Comparison of ENCODE assay signal across 25 cellular contexts in genomic region chr3:62923092-62923491, GRCh38. TPM values are rescaled to one million over a fixed set of nuclear protein-coding genes. Genes with fewer than 3 reads are reported as not detected.
"Had no signal": no experiment of that assay in that cellular context is flagged by ENCODE, and none has a peak within 500 bp of the region (broad histone marks: within the 10 kb centered on the region; RNA-seq: fewer than 3 reads in every experiment).

No MANE protein-coding gene starts in this region.

- H3K27ac ChIP-seq: brain microvascular endothelial cell, lower lobe of right lung, skin epidermis, suprapubic skin had no signal

- H3K9me3 ChIP-seq: lower lobe of right lung, suprapubic skin had no signal

- H3K4me3 ChIP-seq: lower lobe of right lung, skin epidermis, suprapubic skin had no signal

- ATAC-seq: activated CD4-positive, CD25-positive, alpha-beta regulatory T cell treated with anti-CD3 and anti-CD28 coated beads, Interleukin-2, amount 50 U/mL, for 24 hours; activated naive CD8-positive, alpha-beta T cell treated with anti-CD3 and anti-CD28 coated beads, Interleukin-2, amount 50 U/mL, for 24 hours; lower lobe of right lung; stimulated activated naive CD8-positive, alpha-beta T cell treated with anti-CD3 and anti-CD28 coated beads, Interleukin-15, amount 100 ng/mL, for 72 hours had no signal

- H3K4me1 Mint-ChIP-seq: activated CD4-positive, alpha-beta T cell treated with anti-CD3 and anti-CD28 coated beads, Interleukin-2, amount 10 ng/mL, durations not matched to agents 7 days and 5 days; activated naive CD4-positive, alpha-beta T cell treated with anti-CD3 and anti-CD28 coated beads, Interleukin-2, amount 10 ng/mL, durations not matched to agents 7 days and 5 days; activated naive CD8-positive, alpha-beta T cell treated with anti-CD3 and anti-CD28 coated beads, Interleukin-2, amount 50 U/mL, for 24 hours; nephron; stimulated activated naive CD8-positive, alpha-beta T cell treated with anti-CD3 and anti-CD28 coated beads, Interleukin-15, amount 100 ng/mL, for 72 hours had no signal

- H3K4me3 Mint-ChIP-seq: activated CD4-positive, alpha-beta T cell treated with anti-CD3 and anti-CD28 coated beads, Interleukin-2, amount 10 ng/mL, durations not matched to agents 7 days and 5 days; activated naive CD4-positive, alpha-beta T cell treated with anti-CD3 and anti-CD28 coated beads, Interleukin-2, amount 10 ng/mL, durations not matched to agents 7 days and 5 days; activated naive CD8-positive, alpha-beta T cell treated with anti-CD3 and anti-CD28 coated beads, Interleukin-2, amount 50 U/mL, for 24 hours; nephron; stimulated activated naive CD8-positive, alpha-beta T cell treated with anti-CD3 and anti-CD28 coated beads, Interleukin-15, amount 100 ng/mL, for 72 hours had no signal

- FAIRE-seq: colon, islet of Langerhans had no signal

- H3K27ac Mint-ChIP-seq: activated CD4-positive, alpha-beta T cell treated with anti-CD3 and anti-CD28 coated beads, Interleukin-2, amount 10 ng/mL, durations not matched to agents 7 days and 5 days; activated naive CD4-positive, alpha-beta T cell treated with anti-CD3 and anti-CD28 coated beads, Interleukin-2, amount 10 ng/mL, durations not matched to agents 7 days and 5 days; activated naive CD8-positive, alpha-beta T cell treated with anti-CD3 and anti-CD28 coated beads, Interleukin-2, amount 50 U/mL, for 24 hours; nephron had no signal

- DNase-seq: activated CD4-positive, alpha-beta T cell treated with anti-CD3 and anti-CD28 coated beads, Interleukin-2, amount 10 ng/mL, durations not matched to agents 7 days and 5 days; activated CD8-positive, alpha-beta memory T cell treated with anti-CD3 and anti-CD28 coated beads, Interleukin-2, amount 50 U/mL, for 4 hours; activated effector memory CD4-positive, alpha-beta T cell treated with Interleukin-2 at 50 U/mL for 16 hours; activated naive CD4-positive, alpha-beta T cell treated with anti-CD3 and anti-CD28 coated beads, Interleukin-2, amount 10 ng/mL, durations not matched to agents 7 days and 5 days; activated naive CD8-positive, alpha-beta T cell treated with anti-CD3 and anti-CD28 coated beads, Interleukin-2, amount 50 U/mL, for 24 hours; activated T-cell treated with anti-CD3 and anti-CD28 coated beads, Interleukin-2, amount 50 U/mL, for 48 hours; anterior cingulate cortex; brain microvascular endothelial cell; central memory CD4-positive, alpha-beta T cell; hippocampal formation; lower lobe of right lung; occipital lobe; retina; stimulated activated CD4-positive, alpha-beta T cell treated with anti-CD3 and anti-CD28 coated beads, Interleukin-4, amount 100 ng/mL, for 1 hour; stimulated activated naive CD8-positive, alpha-beta T cell treated with anti-CD3 and anti-CD28 coated beads, Interleukin-15, amount 100 ng/mL, for 72 hours; T-helper 1 cell; T1000; trophoblast cell had no signal

- H3K27me3 Mint-ChIP-seq: activated CD4-positive, alpha-beta T cell treated with anti-CD3 and anti-CD28 coated beads, Interleukin-2, amount 10 ng/mL, durations not matched to agents 7 days and 5 days; activated naive CD4-positive, alpha-beta T cell treated with anti-CD3 and anti-CD28 coated beads, Interleukin-2, amount 10 ng/mL, durations not matched to agents 7 days and 5 days; activated naive CD8-positive, alpha-beta T cell treated with anti-CD3 and anti-CD28 coated beads, Interleukin-2, amount 50 U/mL, for 24 hours; stimulated activated naive CD8-positive, alpha-beta T cell treated with anti-CD3 and anti-CD28 coated beads, Interleukin-15, amount 100 ng/mL, for 72 hours had no signal

- H3K4me1 ChIP-seq: lower lobe of right lung, suprapubic skin had no signal

- H3K36me3 ChIP-seq: brain microvascular endothelial cell, lower lobe of right lung, suprapubic skin had no signal

- H3K9me3 Mint-ChIP-seq: activated CD4-positive, alpha-beta T cell treated with anti-CD3 and anti-CD28 coated beads, Interleukin-2, amount 10 ng/mL, durations not matched to agents 7 days and 5 days; nephron; stimulated activated naive CD8-positive, alpha-beta T cell treated with anti-CD3 and anti-CD28 coated beads, Interleukin-15, amount 100 ng/mL, for 72 hours had no signal

- H3K27me3 ChIP-seq: brain microvascular endothelial cell, suprapubic skin had no signal

- H3K36me3 Mint-ChIP-seq: activated naive CD4-positive, alpha-beta T cell treated with anti-CD3 and anti-CD28 coated beads, Interleukin-2, amount 10 ng/mL, durations not matched to agents 7 days and 5 days had no signal

RNA-seq across cellular contexts. Expression of gene CADPS, which starts 47.9 kb away (rescaled TPM):
- total RNA-seq: activated CD4-positive, alpha-beta T cell treated with anti-CD3 and anti-CD28 coated beads, Interleukin-2, amount 10 ng/mL, durations not matched to agents 7 days and 5 days; glomerular endothelial cell had no signal
